ENCODE assay signal across 8 cellular contexts in genomic region chr7:133434246-133434865, GRCh38.
DNase-seq lines count a peak whose midpoint lies in the region; ATAC-seq, FAIRE-seq and TF ChIP-seq lines count a peak whose summit lies in the region.

No MANE protein-coding gene starts in this region.

- BruUV-seq in GM12878 (replicated peaks; lab: Mats Ljungman, UMichigan), result no TSS peak

- H2AFZ ChIP-seq in GM12878 (ENCODE audit: control insufficient read depth, low read depth, low read length), result no peak overlapping the region
- no peak overlapping the region for H2AFZ ChIP-seq in mesenchymal stem cell (ENCODE audit: low read depth, low read length)

- SMC1A ChIA-PET in GM12878 (lab: Charles Lee; ENCODE audit: uncharacterized antibody, unreplicated experiment), result interaction anchor here (0.6 to 2.2 kb wide), 27 partner anchors 9 to 854 kb away, joined by 3 to 11 read pairs (median 3); no protein-coding TSS in a partner anchor

- TF ChIP-seq EP300 in GM12878 (IDR thresholded peaks at IDR 0.05; ENCODE audit: borderline replicate concordance in 1 of 2, control insufficient read depth in 1 of 2, low read depth in 2 of 2, low read length in 2 of 2) (no peak), stomach (IDR thresholded peaks at IDR 0.05) (no peak)

- H3K27ac ChIP-seq in GM12878 (ENCODE audit: control insufficient read depth, insufficient read depth) (no peak overlapping the region), mesenchymal stem cell (ENCODE audit: low read length, poor library complexity, severe bottlenecking) (no peak overlapping the region), stomach (no peak overlapping the region)

- no peak overlapping the region for H3K4me3 ChIP-seq in GM12878
- no peak overlapping the region for H3K4me3 ChIP-seq in mesenchymal stem cell (ENCODE audit: insufficient read depth in 1 of 2, low read depth in 1 of 2, low read length in 2 of 2)
- no peak overlapping the region for H3K4me3 ChIP-seq in stomach

- H3K36me3 ChIP-seq in GM12878 (ENCODE audit: control insufficient read depth in 2 of 2, insufficient read depth in 2 of 2, low read length in 1 of 2) (no peaks in the 10 kb centered on the region), mesenchymal stem cell (ENCODE audit: control insufficient read depth in 1 of 2, insufficient read depth in 2 of 2, low read depth in 1 of 2, low read length in 2 of 2) (peaks cover 0 to 5% of the 10 kb centered on the region in 2 experiments), stomach (no peaks in the 10 kb centered on the region)

- no peak overlapping the region for H3K14ac ChIP-seq in mesenchymal stem cell (ENCODE audit: low read length in 2 of 2)

- H4K8ac ChIP-seq in mesenchymal stem cell (ENCODE audit: low read length), result no peak overlapping the region

- H3K9me3 ChIP-seq in GM12878 (replicated peaks; ENCODE audit: control insufficient read depth, insufficient read depth, low read length) (no peaks in the 10 kb centered on the region), mesenchymal stem cell (ENCODE audit: control insufficient read depth, low read length) (no peaks in the 10 kb centered on the region), stomach (no peaks in the 10 kb centered on the region)

- no peak overlapping the region for H2AK5ac ChIP-seq in mesenchymal stem cell (ENCODE audit: low read length, severe bottlenecking)

- no peak overlapping the region for H3K18ac ChIP-seq in mesenchymal stem cell (ENCODE audit: low read depth in 1 of 2, low read length in 2 of 2)

- in situ Hi-C loops in GM12878 (cut with MboI), result loop anchor here (25.0 kb wide), 1 partner anchor 1122 kb away; no protein-coding TSS in a partner anchor

- H3K27me3 ChIP-seq in GM12878 (replicated peaks in 1 of 2; ENCODE audit: control insufficient read depth in 2 of 2, insufficient read depth in 2 of 2, low read length in 1 of 2) (no peaks in the 10 kb centered on the region), mesenchymal stem cell (ENCODE audit: control insufficient read depth in 1 of 2, insufficient read depth in 1 of 2, low read length in 2 of 2) (no peaks in the 10 kb centered on the region), stomach (no peaks in the 10 kb centered on the region)

- no peak overlapping the region for H2BK120ac ChIP-seq in mesenchymal stem cell (ENCODE audit: low read depth, low read length)

- peak; percentile 68 for ATAC-seq in GM12878
- no peak for ATAC-seq in GM21825 (IDR thresholded peaks at IDR 0.05; ENCODE audit: unreplicated experiment)

- H3K4me2 ChIP-seq in GM12878 (ENCODE audit: control insufficient read depth, insufficient read depth) (no peak overlapping the region), mesenchymal stem cell (ENCODE audit: low read length, poor library complexity, severe bottlenecking) (no peak overlapping the region)

- H4K20me1 ChIP-seq in GM12878 (ENCODE audit: control insufficient read depth, insufficient read depth), result no peaks in the 10 kb centered on the region

- no peak overlapping the region for H3K4ac ChIP-seq in mesenchymal stem cell (ENCODE audit: low read depth in 1 of 2, low read length in 2 of 2)

- H2BK15ac ChIP-seq in mesenchymal stem cell (ENCODE audit: low read depth, poor library complexity, severe bottlenecking), result no peak overlapping the region

- no peak overlapping the region for H2BK12ac ChIP-seq in mesenchymal stem cell (ENCODE audit: low read length in 2 of 2)

- CTCF ChIA-PET in GM12878 (lab: Yijun Ruan, JAX), result interaction anchor here (0.7 to 4.6 kb wide), 37 partner anchors 10 to 1116 kb away, joined by 3 to 25 read pairs (median 4); no protein-coding TSS in a partner anchor

- peaks cover 22% of the 10 kb centered on the region for H3K79me1 ChIP-seq in mesenchymal stem cell (replicated peaks; ENCODE audit: low read length, poor library complexity, severe bottlenecking)

- H3K23ac ChIP-seq in mesenchymal stem cell (ENCODE audit: low read length in 2 of 2), result no peak overlapping the region

- peak; percentile 34 to 67 (median 45); a peak in 5 of 6 replicates for TF ChIP-seq CTCF in GM12878 (IDR thresholded peaks at IDR 0.05 in 2 of 3, conservative IDR thresholded peaks at IDR 0.05 in 1 of 3; ENCODE audit: control insufficient read depth in 2 of 3, extremely low read depth in 1 of 3, insufficient read depth in 1 of 3, low read depth in 3 of 3, low read length in 3 of 3)
- peak in 2 of 7 experiments; percentile 14 to 16 for TF ChIP-seq CTCF in stomach (IDR thresholded peaks at IDR 0.05)

- peak; percentile 87 for TF ChIP-seq RAD21 in GM12878 (IDR thresholded peaks at IDR 0.05; ENCODE audit: insufficient read depth, low read depth, low read length)

- H3K9ac ChIP-seq in GM12878 (ENCODE audit: control insufficient read depth, insufficient read depth, low read length) (no peak overlapping the region), mesenchymal stem cell (ENCODE audit: low read length) (peak overlapping the region; percentile 88)

- 63% methylated on average over 3 of the region's 3 CpGs for WGBS in GM12878 (ENCODE audit: insufficient coverage, insufficient replicate concordance, low lambda C conversion rate, missing lambda C conversion rate)
- no CpG with 5 or more reads among the region's 3 CpGs for WGBS in mesenchymal stem cell
- WGBS in stomach, 5 donors, result 53 to 60% (median 57%) methylated on average over 3 of the region's 3 CpGs

- TF ChIP-seq POLR2A in GM12878 (IDR thresholded peaks at IDR 0.05; ENCODE audit: low read depth, low read length), result no peak
- TF ChIP-seq POLR2A in stomach (IDR thresholded peaks at IDR 0.05), result no peak

- H3K79me2 ChIP-seq in GM12878 (ENCODE audit: control insufficient read depth, insufficient read depth, low read length), result no peaks in the 10 kb centered on the region

- intact Hi-C loops in GM12878 (cut with micrococcal nuclease; ENCODE audit: unreplicated experiment) (loop anchor here (2.0 to 5.0 kb wide), 2 partner anchors 727 to 1116 kb away; no protein-coding TSS in a partner anchor), stomach (cut with DNase I; ENCODE audit: low total_unique reads) (no loop called here)

- FAIRE-seq in GM12878 (lab: Jason Lieb, UNC), result no peak

- no peak overlapping the region for H4K91ac ChIP-seq in mesenchymal stem cell (ENCODE audit: low read length)

- RAD21 ChIA-PET in GM12878 (lab: Charles Lee; ENCODE audit: unreplicated experiment), result interaction anchor here (0.8 to 1.6 kb wide), 17 partner anchors 10 to 1116 kb away, joined by 3 to 9 read pairs (median 4); no protein-coding TSS in a partner anchor

- no peak overlapping the region for H2BK5ac ChIP-seq in mesenchymal stem cell (ENCODE audit: low read depth, low read length, poor library complexity, severe bottlenecking)

- DNase-seq in NCI-H2196 (lab: John Stamatoyannopoulos, UW; ENCODE audit: unreplicated experiment), result peak; percentile 9
- no peak for DNase-seq in NCI-H2196 treated with DMSO at 0.1 percent for 48 hours (lab: John Stamatoyannopoulos, UW; ENCODE audit: unreplicated experiment)
- DNase-seq in NAMALWA (ENCODE audit: low spot score), result peak; percentile 65
- no peak for DNase-seq in GM12878 (ENCODE audit: low read depth, low spot score)
- peak; percentile 41 for DNase-seq in mesenchymal stem cell
- DNase-seq in stomach, result no peak
- DNase-seq in DMS153 treated with DMSO at 0.1 percent for 48 hours (lab: John Stamatoyannopoulos, UW; ENCODE audit: unreplicated experiment), result no peak

- POLR2A ChIA-PET in GM12878 (lab: Charles Lee), result interaction anchor here (0.6 kb wide), 1 partner anchor 876 kb away, joined by 4 read pairs; no protein-coding TSS in a partner anchor

- H3K4me1 ChIP-seq in GM12878 (ENCODE audit: control insufficient read depth, insufficient read depth, low read length) (no peaks in the 10 kb centered on the region), mesenchymal stem cell (ENCODE audit: control insufficient read depth, insufficient read depth, low read depth, low read length) (no peaks in the 10 kb centered on the region), stomach (peaks cover 0 to 10% (median 5%) of the 10 kb centered on the region in 4 donors)

TF ChIP-seq in GM12878, 131 proteins besides CTCF, POLR2A, EP300 and RAD21:
- TF ChIP-seq RBBP5 (conservative IDR thresholded peaks at IDR 0.05) (no peak), POU2F2 (IDR thresholded peaks at IDR 0.05; ENCODE audit: borderline replicate concordance, low read depth, low read length) (no peak), ZNF592 (IDR thresholded peaks at IDR 0.05) (no peak), SMC3 (IDR thresholded peaks at IDR 0.05; ENCODE audit: borderline replicate concordance, low read length) (peak; percentile 55), RFX5 (IDR thresholded peaks at IDR 0.05; ENCODE audit: low read depth, low read length) (no peak), FOXM1 (IDR thresholded peaks at IDR 0.05; ENCODE audit: low read depth, low read length) (peak; percentile 15; the same call in 1 of the 2 replicates), ATF7 (IDR thresholded peaks at IDR 0.05; ENCODE audit: low read depth) (no peak)

Comparison
In these comparisons a context has a peak if more than half of its experiments do, and no peak if none do; other contexts are left out.
1. DNase-seq: peak in NCI-H2196 (single experiment), NAMALWA (single experiment) and mesenchymal stem cell (single experiment); none in NCI-H2196 treated with DMSO at 0.1 percent for 48 hours (single experiment), GM12878 (single experiment), stomach (single experiment) and DMS153 treated with DMSO at 0.1 percent for 48 hours (single experiment).